Comparison of ENCODE assay signal across 9 cellular contexts in the genomic region with DNA sequence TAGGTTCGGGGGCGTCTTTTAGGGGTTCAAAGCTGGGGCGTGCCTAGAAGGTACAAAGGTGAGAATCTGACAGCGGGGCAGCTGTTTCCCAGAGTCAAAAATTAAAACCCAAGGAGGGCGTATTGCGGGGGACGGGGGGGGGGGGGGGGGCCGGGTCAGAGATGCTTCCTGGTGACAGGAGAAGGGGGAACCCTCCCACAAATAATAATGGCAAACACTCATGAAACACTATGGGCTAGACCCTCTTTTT. TPM values are rescaled to one million over a fixed set of nuclear protein-coding genes. Genes with fewer than 3 reads are reported as not detected.
DNase-seq lines count a peak whose midpoint lies in the region; ATAC-seq and TF ChIP-seq lines count a peak whose summit lies in the region.
"Had no signal": no experiment of that assay in that cellular context is flagged by ENCODE, and none has a peak within 500 bp of the region (broad histone marks: within the 10 kb centered on the region; RNA-seq: fewer than 3 reads in every experiment).

No MANE protein-coding gene starts in this region.

- H3K27ac ChIP-seq in body of pancreas (peak overlapping the region; percentile 88 to 91 (median 89)), lung (ENCODE audit: low read depth in 1 of 2, low read length in 1 of 2) (peak overlapping the region; percentile 76 to 81)

- peak overlapping the region; percentile 92 for H3K4me3 Mint-ChIP-seq in activated naive CD4-positive, alpha-beta T cell treated with anti-CD3 and anti-CD28 coated beads for 36 hours
- H3K4me3 Mint-ChIP-seq in type B pancreatic cell, result peak overlapping the region; percentile 97

- DNase-seq in activated naive CD4-positive, alpha-beta T cell treated with anti-CD3 and anti-CD28 coated beads for 36 hours, result no peak
- no peak for DNase-seq in activated naive CD4-positive, alpha-beta T cell treated with Interleukin-2 at 50 U/mL for 16 hours
- DNase-seq in body of pancreas (no peak), lung (ENCODE audit: low spot score) (no peak), type B pancreatic cell (ENCODE audit: extremely low spot score, unreplicated experiment) (no peak), NCI-H146 treated with DMSO at 0.1 percent for 48 hours (lab: John Stamatoyannopoulos, UW; ENCODE audit: unreplicated experiment) (no peak), AG08395 (ENCODE audit: low spot score) (no peak)

- CTCF ChIA-PET in activated naive CD4-positive, alpha-beta T cell treated with anti-CD3 and anti-CD28 coated beads for 36 hours (lab: Charles Lee), result no interaction called here

- H3K27ac Mint-ChIP-seq in activated naive CD4-positive, alpha-beta T cell treated with anti-CD3 and anti-CD28 coated beads for 36 hours, result peak overlapping the region; percentile 92
- peak overlapping the region; percentile 96 for H3K27ac Mint-ChIP-seq in type B pancreatic cell

- no peak for TF ChIP-seq POLR2A in body of pancreas (IDR thresholded peaks at IDR 0.05)

- H3K4me1 Mint-ChIP-seq in activated naive CD4-positive, alpha-beta T cell treated with anti-CD3 and anti-CD28 coated beads for 36 hours (ENCODE audit: low read depth), result peaks cover 42% of the 10 kb centered on the region
- peaks cover 47% of the 10 kb centered on the region for H3K4me1 Mint-ChIP-seq in type B pancreatic cell (ENCODE audit: unreplicated experiment)

- H3K9me3 ChIP-seq in body of pancreas (no peaks in the 10 kb centered on the region), lung (ENCODE audit: control insufficient read depth in 2 of 2, insufficient read depth in 1 of 2, low read length in 1 of 2) (no peaks in the 10 kb centered on the region)

- no peak for TF ChIP-seq CTCF in body of pancreas (IDR thresholded peaks at IDR 0.05)
- TF ChIP-seq CTCF in lung (IDR thresholded peaks at IDR 0.05; ENCODE audit: control extremely low read depth, extremely low read depth), result no peak
- TF ChIP-seq CTCF in type B pancreatic cell (conservative IDR thresholded peaks at IDR 0.05), result no peak

- peaks cover 2% of the 10 kb centered on the region for H3K36me3 Mint-ChIP-seq in activated naive CD4-positive, alpha-beta T cell treated with anti-CD3 and anti-CD28 coated beads for 36 hours (ENCODE audit: low read depth)
- H3K36me3 Mint-ChIP-seq in type B pancreatic cell, result no peaks in the 10 kb centered on the region

- intact Hi-C loops in activated naive CD4-positive, alpha-beta T cell treated with anti-CD3 and anti-CD28 coated beads for 36 hours (cut with micrococcal nuclease), result loop anchor here (10.0 kb wide), 1 partner anchor 549 kb away; no protein-coding TSS in a partner anchor
- intact Hi-C loops in body of pancreas (cut with DNase I), result loop anchor here (5.0 kb wide), 1 partner anchor 196 kb away; the partner anchor contains the start of gene LRFN1

- 2 to 3% methylated on average over 7 to 8 of the region's 8 CpGs for WGBS in body of pancreas, 2 donors
- WGBS in lung, 2 donors, result 8 to 31% methylated on average over 7 of the region's 8 CpGs

- no peaks in the 10 kb centered on the region for H3K36me3 ChIP-seq in body of pancreas (replicated peaks in 1 of 2; ENCODE audit: insufficient read depth in 1 of 2, low read depth in 2 of 2)
- H3K36me3 ChIP-seq in lung (ENCODE audit: control insufficient read depth in 2 of 2, insufficient read depth in 2 of 2, low read length in 2 of 2), result peaks cover 0 to 3% of the 10 kb centered on the region in 2 donors

- H3K4me3 ChIP-seq in body of pancreas (peak overlapping the region; percentile 83 to 94), lung (peak overlapping the region; percentile 84)

- H3K27me3 Mint-ChIP-seq in activated naive CD4-positive, alpha-beta T cell treated with anti-CD3 and anti-CD28 coated beads for 36 hours (ENCODE audit: low read depth), result no peaks in the 10 kb centered on the region
- peaks cover 3% of the 10 kb centered on the region for H3K27me3 Mint-ChIP-seq in type B pancreatic cell

- H3K4me1 ChIP-seq in body of pancreas (peaks cover 41% of the 10 kb centered on the region), lung (ENCODE audit: control insufficient read depth in 2 of 2, insufficient read depth in 2 of 2, low read length in 2 of 2) (peaks cover 0 to 29% of the 10 kb centered on the region in 2 donors)

- no peaks in the 10 kb centered on the region for H3K9me3 Mint-ChIP-seq in activated naive CD4-positive, alpha-beta T cell treated with anti-CD3 and anti-CD28 coated beads for 36 hours
- H3K9me3 Mint-ChIP-seq in type B pancreatic cell, result no peaks in the 10 kb centered on the region

- ATAC-seq in body of pancreas, result no peak
- ATAC-seq in lung (ENCODE audit: insufficient read depth, low FRiP score), result no peak
- no peak for ATAC-seq in HG03565 (IDR thresholded peaks at IDR 0.05; ENCODE audit: unreplicated experiment)

- no peaks in the 10 kb centered on the region for H3K27me3 ChIP-seq in body of pancreas
- H3K27me3 ChIP-seq in lung (ENCODE audit: control insufficient read depth, insufficient read depth), result no peaks in the 10 kb centered on the region

RNA-seq across cellular contexts. Expression of gene PAK4, which starts 0.7 kb away (rescaled TPM):
- total RNA-seq in activated naive CD4-positive, alpha-beta T cell treated with anti-CD3 and anti-CD28 coated beads for 36 hours, result 10 to 100 TPM; 16.9 to 18.1 TPM
- 10 to 100 TPM; 18.9 to 40.2 TPM for total RNA-seq in body of pancreas
- total RNA-seq in lung, result 10 to 100 TPM; 23.2 to 60.8 TPM
- 10 to 100 TPM; 34.8 to 38.5 TPM for polyA plus RNA-seq in lung
- total RNA-seq in type B pancreatic cell (ENCODE audit: low replicate concordance), result 52.1 and 64.3 TPM in 2 replicates

RNA-seq across cellular contexts. Expression of gene ACP7, which starts 42.1 kb away (rescaled TPM):
- not detected for total RNA-seq in activated naive CD4-positive, alpha-beta T cell treated with anti-CD3 and anti-CD28 coated beads for 36 hours
- total RNA-seq in body of pancreas, result not detected
- total RNA-seq in lung, result not detected
- polyA plus RNA-seq in lung, result under 1 TPM in 1 of 2 donors, not detected in 1; 0.03 TPM
- total RNA-seq in type B pancreatic cell (ENCODE audit: low replicate concordance), result 0.29 and 0.31 TPM in 2 replicates
- total RNA-seq: dermis microvascular lymphatic vessel endothelial cell had no signal
